Comparison of ENCODE assay signal across 1 cellular context in the genomic region with DNA sequence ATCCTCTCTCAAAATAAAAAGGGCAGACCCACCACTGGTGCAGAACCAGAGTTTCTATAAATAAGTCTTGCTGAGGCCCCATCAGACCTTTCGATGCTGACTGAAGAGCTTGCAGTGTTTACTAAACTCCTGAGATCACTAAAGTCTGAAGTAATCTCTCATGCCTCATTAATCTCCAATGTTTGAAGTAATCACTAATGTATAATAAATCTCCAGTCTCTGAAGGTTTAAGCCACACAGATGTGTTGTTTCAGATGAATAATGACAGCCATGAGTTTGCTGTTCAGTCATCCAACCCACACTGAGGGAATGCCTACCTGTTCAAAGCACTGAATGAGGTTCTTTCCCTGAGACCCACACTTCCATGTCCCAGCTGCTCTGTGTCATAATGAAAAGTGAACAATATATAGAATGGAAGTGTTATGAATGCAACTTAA.
TF ChIP-seq lines count a peak whose summit lies in the region.

No MANE protein-coding gene starts in this region.

TF ChIP-seq in GM12878, 131 proteins besides CTCF, POLR2A, EP300 and RAD21 (continued from another document and continues in another):
- TF ChIP-seq, protein P1, sequence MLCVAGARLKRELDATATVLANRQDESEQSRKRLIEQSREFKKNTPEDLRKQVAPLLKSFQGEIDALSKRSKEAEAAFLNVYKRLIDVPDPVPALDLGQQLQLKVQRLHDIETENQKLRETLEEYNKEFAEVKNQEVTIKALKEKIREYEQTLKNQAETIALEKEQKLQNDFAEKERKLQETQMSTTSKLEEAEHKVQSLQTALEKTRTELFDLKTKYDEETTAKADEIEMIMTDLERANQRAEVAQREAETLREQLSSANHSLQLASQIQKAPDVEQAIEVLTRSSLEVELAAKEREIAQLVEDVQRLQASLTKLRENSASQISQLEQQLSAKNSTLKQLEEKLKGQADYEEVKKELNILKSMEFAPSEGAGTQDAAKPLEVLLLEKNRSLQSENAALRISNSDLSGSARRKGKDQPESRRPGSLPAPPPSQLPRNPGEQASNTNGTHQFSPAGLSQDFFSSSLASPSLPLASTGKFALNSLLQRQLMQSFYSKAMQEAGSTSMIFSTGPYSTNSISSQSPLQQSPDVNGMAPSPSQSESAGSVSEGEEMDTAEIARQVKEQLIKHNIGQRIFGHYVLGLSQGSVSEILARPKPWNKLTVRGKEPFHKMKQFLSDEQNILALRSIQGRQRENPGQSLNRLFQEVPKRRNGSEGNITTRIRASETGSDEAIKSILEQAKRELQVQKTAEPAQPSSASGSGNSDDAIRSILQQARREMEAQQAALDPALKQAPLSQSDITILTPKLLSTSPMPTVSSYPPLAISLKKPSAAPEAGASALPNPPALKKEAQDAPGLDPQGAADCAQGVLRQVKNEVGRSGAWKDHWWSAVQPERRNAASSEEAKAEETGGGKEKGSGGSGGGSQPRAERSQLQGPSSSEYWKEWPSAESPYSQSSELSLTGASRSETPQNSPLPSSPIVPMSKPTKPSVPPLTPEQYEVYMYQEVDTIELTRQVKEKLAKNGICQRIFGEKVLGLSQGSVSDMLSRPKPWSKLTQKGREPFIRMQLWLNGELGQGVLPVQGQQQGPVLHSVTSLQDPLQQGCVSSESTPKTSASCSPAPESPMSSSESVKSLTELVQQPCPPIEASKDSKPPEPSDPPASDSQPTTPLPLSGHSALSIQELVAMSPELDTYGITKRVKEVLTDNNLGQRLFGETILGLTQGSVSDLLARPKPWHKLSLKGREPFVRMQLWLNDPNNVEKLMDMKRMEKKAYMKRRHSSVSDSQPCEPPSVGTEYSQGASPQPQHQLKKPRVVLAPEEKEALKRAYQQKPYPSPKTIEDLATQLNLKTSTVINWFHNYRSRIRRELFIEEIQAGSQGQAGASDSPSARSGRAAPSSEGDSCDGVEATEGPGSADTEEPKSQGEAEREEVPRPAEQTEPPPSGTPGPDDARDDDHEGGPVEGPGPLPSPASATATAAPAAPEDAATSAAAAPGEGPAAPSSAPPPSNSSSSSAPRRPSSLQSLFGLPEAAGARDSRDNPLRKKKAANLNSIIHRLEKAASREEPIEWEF (IDR thresholded peaks at IDR 0.05; ENCODE audit: insufficient replicate concordance, low read depth, low read length) = no peak
- TF ChIP-seq IKZF1 (conservative IDR thresholded peaks at IDR 0.05) (no peak; the same call in 1 of the 2 replicates), NFYA (IDR thresholded peaks at IDR 0.05; ENCODE audit: borderline replicate concordance, low read depth, low read length) (no peak), HDGF (IDR thresholded peaks at IDR 0.05) (no peak), BMI1 (IDR thresholded peaks at IDR 0.05; ENCODE audit: borderline replicate concordance) (no peak), RBBP5 (conservative IDR thresholded peaks at IDR 0.05) (no peak), FOXM1 (IDR thresholded peaks at IDR 0.05; ENCODE audit: low read depth, low read length) (peak; percentile 93), FOS (IDR thresholded peaks at IDR 0.05; ENCODE audit: borderline replicate concordance, extremely low read depth, insufficient read length) (no peak), RUNX3 (IDR thresholded peaks at IDR 0.05; ENCODE audit: low read length) (peak; percentile 88), NR2C2 (IDR thresholded peaks at IDR 0.05; ENCODE audit: borderline replicate concordance, control insufficient read depth, insufficient read length, low read depth) (no peak), RAD51 (IDR thresholded peaks at IDR 0.05) (no peak), HCFC1 (IDR thresholded peaks at IDR 0.05; ENCODE audit: low read length) (no peak), WRNIP1 (IDR thresholded peaks at IDR 0.05; ENCODE audit: borderline replicate concordance, low read depth, low read length) (no peak), RELA (IDR thresholded peaks at IDR 0.05; ENCODE audit: borderline replicate concordance, partially characterized antibody) (no peak), MXI1 (IDR thresholded peaks at IDR 0.05; ENCODE audit: low read depth, low read length) (no peak), SREBF1 (IDR thresholded peaks at IDR 0.05; ENCODE audit: low read length) (no peak), NBN (IDR thresholded peaks at IDR 0.05) (no peak), RFX5 (IDR thresholded peaks at IDR 0.05; ENCODE audit: low read depth, low read length) (no peak), ZBED1 (IDR thresholded peaks at IDR 0.05; ENCODE audit: borderline replicate concordance) (peak; percentile 80; the same call in 1 of the 2 replicates), CREB1 (IDR thresholded peaks at IDR 0.05; ENCODE audit: low read depth) (peak; percentile 60; the same call in 1 of the 2 replicates), PAX8 (IDR thresholded peaks at IDR 0.05) (no peak), SRF (IDR thresholded peaks at IDR 0.05; ENCODE audit: low read depth in 2 of 2, low read length in 2 of 2) (0 out of 4 replicates have a peak, but pooled peaks of 1 of the 2 experiments have one; percentile 22), YBX1 (IDR thresholded peaks at IDR 0.05) (no peak), SP1 (IDR thresholded peaks at IDR 0.05; ENCODE audit: low read depth, low read length) (no peak)
- TF ChIP-seq, protein P2, sequence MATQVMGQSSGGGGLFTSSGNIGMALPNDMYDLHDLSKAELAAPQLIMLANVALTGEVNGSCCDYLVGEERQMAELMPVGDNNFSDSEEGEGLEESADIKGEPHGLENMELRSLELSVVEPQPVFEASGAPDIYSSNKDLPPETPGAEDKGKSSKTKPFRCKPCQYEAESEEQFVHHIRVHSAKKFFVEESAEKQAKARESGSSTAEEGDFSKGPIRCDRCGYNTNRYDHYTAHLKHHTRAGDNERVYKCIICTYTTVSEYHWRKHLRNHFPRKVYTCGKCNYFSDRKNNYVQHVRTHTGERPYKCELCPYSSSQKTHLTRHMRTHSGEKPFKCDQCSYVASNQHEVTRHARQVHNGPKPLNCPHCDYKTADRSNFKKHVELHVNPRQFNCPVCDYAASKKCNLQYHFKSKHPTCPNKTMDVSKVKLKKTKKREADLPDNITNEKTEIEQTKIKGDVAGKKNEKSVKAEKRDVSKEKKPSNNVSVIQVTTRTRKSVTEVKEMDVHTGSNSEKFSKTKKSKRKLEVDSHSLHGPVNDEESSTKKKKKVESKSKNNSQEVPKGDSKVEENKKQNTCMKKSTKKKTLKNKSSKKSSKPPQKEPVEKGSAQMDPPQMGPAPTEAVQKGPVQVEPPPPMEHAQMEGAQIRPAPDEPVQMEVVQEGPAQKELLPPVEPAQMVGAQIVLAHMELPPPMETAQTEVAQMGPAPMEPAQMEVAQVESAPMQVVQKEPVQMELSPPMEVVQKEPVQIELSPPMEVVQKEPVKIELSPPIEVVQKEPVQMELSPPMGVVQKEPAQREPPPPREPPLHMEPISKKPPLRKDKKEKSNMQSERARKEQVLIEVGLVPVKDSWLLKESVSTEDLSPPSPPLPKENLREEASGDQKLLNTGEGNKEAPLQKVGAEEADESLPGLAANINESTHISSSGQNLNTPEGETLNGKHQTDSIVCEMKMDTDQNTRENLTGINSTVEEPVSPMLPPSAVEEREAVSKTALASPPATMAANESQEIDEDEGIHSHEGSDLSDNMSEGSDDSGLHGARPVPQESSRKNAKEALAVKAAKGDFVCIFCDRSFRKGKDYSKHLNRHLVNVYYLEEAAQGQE (IDR thresholded peaks at IDR 0.05; ENCODE audit: low read depth, low read length) = no peak
- TF ChIP-seq, protein P3, sequence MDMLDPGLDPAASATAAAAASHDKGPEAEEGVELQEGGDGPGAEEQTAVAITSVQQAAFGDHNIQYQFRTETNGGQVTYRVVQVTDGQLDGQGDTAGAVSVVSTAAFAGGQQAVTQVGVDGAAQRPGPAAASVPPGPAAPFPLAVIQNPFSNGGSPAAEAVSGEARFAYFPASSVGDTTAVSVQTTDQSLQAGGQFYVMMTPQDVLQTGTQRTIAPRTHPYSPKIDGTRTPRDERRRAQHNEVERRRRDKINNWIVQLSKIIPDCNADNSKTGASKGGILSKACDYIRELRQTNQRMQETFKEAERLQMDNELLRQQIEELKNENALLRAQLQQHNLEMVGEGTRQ (IDR thresholded peaks at IDR 0.05; ENCODE audit: borderline replicate concordance, low read depth, low read length) = no peak
- TF ChIP-seq, protein P4, sequence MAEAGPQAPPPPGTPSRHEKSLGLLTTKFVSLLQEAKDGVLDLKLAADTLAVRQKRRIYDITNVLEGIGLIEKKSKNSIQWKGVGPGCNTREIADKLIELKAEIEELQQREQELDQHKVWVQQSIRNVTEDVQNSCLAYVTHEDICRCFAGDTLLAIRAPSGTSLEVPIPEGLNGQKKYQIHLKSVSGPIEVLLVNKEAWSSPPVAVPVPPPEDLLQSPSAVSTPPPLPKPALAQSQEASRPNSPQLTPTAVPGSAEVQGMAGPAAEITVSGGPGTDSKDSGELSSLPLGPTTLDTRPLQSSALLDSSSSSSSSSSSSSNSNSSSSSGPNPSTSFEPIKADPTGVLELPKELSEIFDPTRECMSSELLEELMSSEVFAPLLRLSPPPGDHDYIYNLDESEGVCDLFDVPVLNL (IDR thresholded peaks at IDR 0.05; ENCODE audit: low read depth, low read length) = no peak
- TF ChIP-seq, protein P5, sequence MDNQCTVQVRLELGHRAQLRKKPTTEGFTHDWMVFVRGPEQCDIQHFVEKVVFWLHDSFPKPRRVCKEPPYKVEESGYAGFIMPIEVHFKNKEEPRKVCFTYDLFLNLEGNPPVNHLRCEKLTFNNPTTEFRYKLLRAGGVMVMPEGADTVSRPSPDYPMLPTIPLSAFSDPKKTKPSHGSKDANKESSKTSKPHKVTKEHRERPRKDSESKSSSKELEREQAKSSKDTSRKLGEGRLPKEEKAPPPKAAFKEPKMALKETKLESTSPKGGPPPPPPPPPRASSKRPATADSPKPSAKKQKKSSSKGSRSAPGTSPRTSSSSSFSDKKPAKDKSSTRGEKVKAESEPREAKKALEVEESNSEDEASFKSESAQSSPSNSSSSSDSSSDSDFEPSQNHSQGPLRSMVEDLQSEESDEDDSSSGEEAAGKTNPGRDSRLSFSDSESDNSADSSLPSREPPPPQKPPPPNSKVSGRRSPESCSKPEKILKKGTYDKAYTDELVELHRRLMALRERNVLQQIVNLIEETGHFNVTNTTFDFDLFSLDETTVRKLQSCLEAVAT (IDR thresholded peaks at IDR 0.05) = no peak
- TF ChIP-seq, protein P6, sequence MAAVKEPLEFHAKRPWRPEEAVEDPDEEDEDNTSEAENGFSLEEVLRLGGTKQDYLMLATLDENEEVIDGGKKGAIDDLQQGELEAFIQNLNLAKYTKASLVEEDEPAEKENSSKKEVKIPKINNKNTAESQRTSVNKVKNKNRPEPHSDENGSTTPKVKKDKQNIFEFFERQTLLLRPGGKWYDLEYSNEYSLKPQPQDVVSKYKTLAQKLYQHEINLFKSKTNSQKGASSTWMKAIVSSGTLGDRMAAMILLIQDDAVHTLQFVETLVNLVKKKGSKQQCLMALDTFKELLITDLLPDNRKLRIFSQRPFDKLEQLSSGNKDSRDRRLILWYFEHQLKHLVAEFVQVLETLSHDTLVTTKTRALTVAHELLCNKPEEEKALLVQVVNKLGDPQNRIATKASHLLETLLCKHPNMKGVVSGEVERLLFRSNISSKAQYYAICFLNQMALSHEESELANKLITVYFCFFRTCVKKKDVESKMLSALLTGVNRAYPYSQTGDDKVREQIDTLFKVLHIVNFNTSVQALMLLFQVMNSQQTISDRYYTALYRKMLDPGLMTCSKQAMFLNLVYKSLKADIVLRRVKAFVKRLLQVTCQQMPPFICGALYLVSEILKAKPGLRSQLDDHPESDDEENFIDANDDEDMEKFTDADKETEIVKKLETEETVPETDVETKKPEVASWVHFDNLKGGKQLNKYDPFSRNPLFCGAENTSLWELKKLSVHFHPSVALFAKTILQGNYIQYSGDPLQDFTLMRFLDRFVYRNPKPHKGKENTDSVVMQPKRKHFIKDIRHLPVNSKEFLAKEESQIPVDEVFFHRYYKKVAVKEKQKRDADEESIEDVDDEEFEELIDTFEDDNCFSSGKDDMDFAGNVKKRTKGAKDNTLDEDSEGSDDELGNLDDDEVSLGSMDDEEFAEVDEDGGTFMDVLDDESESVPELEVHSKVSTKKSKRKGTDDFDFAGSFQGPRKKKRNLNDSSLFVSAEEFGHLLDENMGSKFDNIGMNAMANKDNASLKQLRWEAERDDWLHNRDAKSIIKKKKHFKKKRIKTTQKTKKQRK (IDR thresholded peaks at IDR 0.05; ENCODE audit: low read depth, low read length) = no peak
- TF ChIP-seq, protein P7, sequence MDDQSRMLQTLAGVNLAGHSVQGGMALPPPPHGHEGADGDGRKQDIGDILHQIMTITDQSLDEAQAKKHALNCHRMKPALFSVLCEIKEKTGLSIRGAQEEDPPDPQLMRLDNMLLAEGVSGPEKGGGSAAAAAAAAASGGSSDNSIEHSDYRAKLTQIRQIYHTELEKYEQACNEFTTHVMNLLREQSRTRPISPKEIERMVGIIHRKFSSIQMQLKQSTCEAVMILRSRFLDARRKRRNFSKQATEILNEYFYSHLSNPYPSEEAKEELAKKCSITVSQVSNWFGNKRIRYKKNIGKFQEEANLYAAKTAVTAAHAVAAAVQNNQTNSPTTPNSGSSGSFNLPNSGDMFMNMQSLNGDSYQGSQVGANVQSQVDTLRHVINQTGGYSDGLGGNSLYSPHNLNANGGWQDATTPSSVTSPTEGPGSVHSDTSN (IDR thresholded peaks at IDR 0.05; ENCODE audit: insufficient replicate concordance, low read depth, low read length) = peak; percentile 29
- TF ChIP-seq, protein P8, sequence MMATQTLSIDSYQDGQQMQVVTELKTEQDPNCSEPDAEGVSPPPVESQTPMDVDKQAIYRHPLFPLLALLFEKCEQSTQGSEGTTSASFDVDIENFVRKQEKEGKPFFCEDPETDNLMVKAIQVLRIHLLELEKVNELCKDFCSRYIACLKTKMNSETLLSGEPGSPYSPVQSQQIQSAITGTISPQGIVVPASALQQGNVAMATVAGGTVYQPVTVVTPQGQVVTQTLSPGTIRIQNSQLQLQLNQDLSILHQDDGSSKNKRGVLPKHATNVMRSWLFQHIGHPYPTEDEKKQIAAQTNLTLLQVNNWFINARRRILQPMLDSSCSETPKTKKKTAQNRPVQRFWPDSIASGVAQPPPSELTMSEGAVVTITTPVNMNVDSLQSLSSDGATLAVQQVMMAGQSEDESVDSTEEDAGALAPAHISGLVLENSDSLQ (IDR thresholded peaks at IDR 0.05) = peak; percentile 40
- TF ChIP-seq, protein P9, sequence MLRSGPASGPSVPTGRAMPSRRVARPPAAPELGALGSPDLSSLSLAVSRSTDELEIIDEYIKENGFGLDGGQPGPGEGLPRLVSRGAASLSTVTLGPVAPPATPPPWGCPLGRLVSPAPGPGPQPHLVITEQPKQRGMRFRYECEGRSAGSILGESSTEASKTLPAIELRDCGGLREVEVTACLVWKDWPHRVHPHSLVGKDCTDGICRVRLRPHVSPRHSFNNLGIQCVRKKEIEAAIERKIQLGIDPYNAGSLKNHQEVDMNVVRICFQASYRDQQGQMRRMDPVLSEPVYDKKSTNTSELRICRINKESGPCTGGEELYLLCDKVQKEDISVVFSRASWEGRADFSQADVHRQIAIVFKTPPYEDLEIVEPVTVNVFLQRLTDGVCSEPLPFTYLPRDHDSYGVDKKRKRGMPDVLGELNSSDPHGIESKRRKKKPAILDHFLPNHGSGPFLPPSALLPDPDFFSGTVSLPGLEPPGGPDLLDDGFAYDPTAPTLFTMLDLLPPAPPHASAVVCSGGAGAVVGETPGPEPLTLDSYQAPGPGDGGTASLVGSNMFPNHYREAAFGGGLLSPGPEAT (IDR thresholded peaks at IDR 0.05; ENCODE audit: low read depth) = no peak
